11 cellular contexts compared by ENCODE assay signal in the genomic region with DNA sequence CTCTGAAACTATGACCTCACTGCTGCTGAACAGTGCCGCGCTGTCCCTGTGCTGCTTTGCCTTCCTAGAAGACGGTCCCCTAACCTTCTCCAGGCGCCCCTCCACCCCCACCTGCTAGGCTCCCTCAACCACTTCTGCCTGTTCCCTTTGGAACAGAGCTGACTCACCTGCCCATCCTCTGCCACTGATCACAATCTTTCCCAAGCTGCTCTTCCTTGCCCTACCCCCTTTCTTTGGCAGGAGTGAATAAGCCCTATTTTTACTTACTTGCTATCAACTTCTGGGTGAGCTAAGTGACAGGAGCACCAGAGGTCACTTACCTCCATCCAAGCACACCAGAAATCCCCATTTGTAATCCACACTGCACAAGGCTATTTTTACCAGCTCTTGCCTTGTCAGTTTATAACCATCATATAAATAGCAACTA.
DNase-seq lines count a peak whose midpoint lies in the region; ATAC-seq, FAIRE-seq and TF ChIP-seq lines count a peak whose summit lies in the region.
"Had no signal": no experiment of that assay in that cellular context is flagged by ENCODE, and none has a peak within 500 bp of the region (broad histone marks: within the 10 kb centered on the region; RNA-seq: fewer than 3 reads in every experiment).

No MANE protein-coding gene starts in this region.

- H3K4me2 ChIP-seq in keratinocyte (ENCODE audit: control insufficient read depth, extremely low read depth, insufficient read depth, low read depth, low read length): no peak overlapping the region
- H3K4me2 ChIP-seq in MM.1S (ENCODE audit: low read depth, low read length): no peak overlapping the region

- H3K27ac Mint-ChIP-seq in stimulated activated memory B cell treated with anti-CD40 and anti-IgM and Interleukin-4, amounts not matched to agents 10 μg/mL and 1 μg/mL and 100 μg/mL, for 72 hours: peak overlapping the region; percentile 12
- H3K27ac Mint-ChIP-seq: activated CD8-positive, alpha-beta T cell treated with anti-CD3 and anti-CD28 coated beads, Interleukin-2, amount 10 ng/mL, durations not matched to agents 7 days and 5 days; activated naive CD4-positive, alpha-beta T cell treated with anti-CD3 and anti-CD28 coated beads for 36 hours had no signal

- no peak overlapping the region for H3K27ac ChIP-seq in keratinocyte (ENCODE audit: control insufficient read depth, insufficient read depth, low read length)
- no peak overlapping the region for H3K27ac ChIP-seq in MM.1S (ENCODE audit: low read length)

- H4K20me1 ChIP-seq in keratinocyte (ENCODE audit: control insufficient read depth, extremely low read depth, insufficient read depth, low read length) (no peaks in the 10 kb centered on the region), MM.1S (ENCODE audit: insufficient read depth, low read length) (no peaks in the 10 kb centered on the region)

- H3K4me1 ChIP-seq in keratinocyte (ENCODE audit: control insufficient read depth, extremely low read depth, insufficient read depth, low read length) (peaks cover 16% of the 10 kb centered on the region), MM.1S (ENCODE audit: low read length) (no peaks in the 10 kb centered on the region)

- dilution Hi-C loops in keratinocyte (cut with MboI; ENCODE audit: extremely low pct_ligation_motif_present, low sequenced_read_pairs): no loop called here

- no peaks in the 10 kb centered on the region for H3K9me1 ChIP-seq in keratinocyte (ENCODE audit: control insufficient read depth, extremely low read depth, insufficient read depth, low read length)

- H3K36me3 ChIP-seq in keratinocyte (ENCODE audit: control insufficient read depth in 2 of 2, extremely low read depth in 1 of 2, insufficient read depth in 2 of 2, low read length in 2 of 2) (peaks cover 39 to 43% of the 10 kb centered on the region in 2 experiments), MM.1S (replicated peaks; ENCODE audit: insufficient read depth, low read length) (no peaks in the 10 kb centered on the region)

- H3K27me3 Mint-ChIP-seq in stimulated activated memory B cell treated with anti-CD40 and anti-IgM and Interleukin-4, amounts not matched to agents 10 μg/mL and 1 μg/mL and 100 μg/mL, for 72 hours: no peaks in the 10 kb centered on the region
- no peaks in the 10 kb centered on the region for H3K27me3 Mint-ChIP-seq in activated T-cell treated with anti-CD3 and anti-CD28 coated beads, Interleukin-2, amount 50 U/mL, for 4 hours (ENCODE audit: low read depth)

- H3K79me2 ChIP-seq in keratinocyte (ENCODE audit: control insufficient read depth, insufficient read depth, low read length) (peaks cover 4% of the 10 kb centered on the region), MM.1S (ENCODE audit: low read length) (no peaks in the 10 kb centered on the region)

- no peaks in the 10 kb centered on the region for H3K9me3 Mint-ChIP-seq in stimulated activated memory B cell treated with anti-CD40 and anti-IgM and Interleukin-4, amounts not matched to agents 10 μg/mL and 1 μg/mL and 100 μg/mL, for 72 hours
- no peaks in the 10 kb centered on the region for H3K9me3 Mint-ChIP-seq in activated T-cell treated with anti-CD3 and anti-CD28 coated beads, Interleukin-2, amount 50 U/mL, for 4 hours
- H3K9me3 Mint-ChIP-seq: activated naive CD4-positive, alpha-beta T cell treated with anti-CD3 and anti-CD28 coated beads for 36 hours had no signal

- no peak for ATAC-seq in stimulated activated memory B cell treated with anti-CD40 and anti-IgM and Interleukin-4, amounts not matched to agents 10 μg/mL and 1 μg/mL and 100 μg/mL, for 72 hours
- no peak for ATAC-seq in activated T-cell treated with anti-CD3 and anti-CD28 coated beads, Interleukin-2, amount 50 U/mL, for 4 hours
- ATAC-seq: activated CD8-positive, alpha-beta T cell treated with anti-CD3 and anti-CD28 coated beads, Interleukin-2, amount 10 ng/mL, durations not matched to agents 7 days and 5 days had no signal

- TF ChIP-seq CTCF in keratinocyte (optimal IDR thresholded peaks at IDR 0.05 in 1 of 3, IDR thresholded peaks at IDR 0.05 in 1 of 3, conservative IDR thresholded peaks at IDR 0.05 in 1 of 3; ENCODE audit: extremely low read depth in 1 of 3, insufficient read depth in 2 of 3, low read length in 3 of 3) (no peak), MM.1S (IDR thresholded peaks at IDR 0.05; ENCODE audit: low read length) (no peak)

- H3K9me3 ChIP-seq in keratinocyte (ENCODE audit: control insufficient read depth, low read depth, low read length) (no peaks in the 10 kb centered on the region), MM.1S (replicated peaks; ENCODE audit: insufficient read depth, low read length) (no peaks in the 10 kb centered on the region)

- no peaks in the 10 kb centered on the region for H3F3A ChIP-seq in MM.1S (ENCODE audit: insufficient read depth, low read length)

- H3K9me2 ChIP-seq in MM.1S (replicated peaks; ENCODE audit: insufficient read depth, low read length): no peaks in the 10 kb centered on the region

- H2AFZ ChIP-seq in keratinocyte (ENCODE audit: control insufficient read depth, low read length): no peak overlapping the region
- no peak overlapping the region for H2AFZ ChIP-seq in MM.1S (ENCODE audit: low read length)

- FAIRE-seq in keratinocyte (lab: Jason Lieb, UNC): peak; percentile 56
- FAIRE-seq: frontal cortex had no signal

- H3K4me3 ChIP-seq in keratinocyte (ENCODE audit: control insufficient read depth in 2 of 3, extremely low read depth in 1 of 3, insufficient read depth in 2 of 3, low read depth in 1 of 3, low read length in 3 of 3) (no peak overlapping the region), MM.1S (ENCODE audit: low read length) (no peak overlapping the region)

- H3K9ac ChIP-seq in keratinocyte (ENCODE audit: control insufficient read depth, extremely low read depth, insufficient read depth, low read length): no peak overlapping the region
- H3K9ac ChIP-seq in MM.1S (ENCODE audit: low read length): no peak overlapping the region

- H3K36me3 Mint-ChIP-seq in stimulated activated memory B cell treated with anti-CD40 and anti-IgM and Interleukin-4, amounts not matched to agents 10 μg/mL and 1 μg/mL and 100 μg/mL, for 72 hours: peaks cover 73% of the 10 kb centered on the region
- peaks cover 50% of the 10 kb centered on the region for H3K36me3 Mint-ChIP-seq in activated T-cell treated with anti-CD3 and anti-CD28 coated beads, Interleukin-2, amount 50 U/mL, for 4 hours (ENCODE audit: insufficient read depth)

- H3K4me1 Mint-ChIP-seq in stimulated activated memory B cell treated with anti-CD40 and anti-IgM and Interleukin-4, amounts not matched to agents 10 μg/mL and 1 μg/mL and 100 μg/mL, for 72 hours: no peaks in the 10 kb centered on the region
- no peaks in the 10 kb centered on the region for H3K4me1 Mint-ChIP-seq in activated T-cell treated with anti-CD3 and anti-CD28 coated beads, Interleukin-2, amount 50 U/mL, for 4 hours (ENCODE audit: low read depth)

- DNase-seq in LoVo (ENCODE audit: low spot score): peak; percentile 3
- DNase-seq in dermis blood vessel endothelial cell: peak; percentile 9
- no peak for DNase-seq in keratinocyte (ENCODE audit: low read depth, low spot score)
- no peak for DNase-seq in MM.1S
- no peak for DNase-seq in DMS53 (lab: John Stamatoyannopoulos, UW)
- DNase-seq in activated T-cell treated with anti-CD3 and anti-CD28 coated beads, Interleukin-2, amount 50 U/mL, for 4 hours: no peak
- no peak for DNase-seq in ecto neural progenitor cell (ENCODE audit: low spot score)
- DNase-seq: activated CD8-positive, alpha-beta T cell treated with anti-CD3 and anti-CD28 coated beads, Interleukin-2, amount 10 ng/mL, durations not matched to agents 7 days and 5 days; activated naive CD4-positive, alpha-beta T cell treated with anti-CD3 and anti-CD28 coated beads for 36 hours had no signal

- no peaks in the 10 kb centered on the region for H3K27me3 ChIP-seq in keratinocyte (ENCODE audit: control insufficient read depth, extremely low read depth, insufficient read depth, low read length)
- H3K27me3 ChIP-seq in MM.1S (replicated peaks; ENCODE audit: insufficient read depth, low read length): no peaks in the 10 kb centered on the region

- no peak overlapping the region for H3K4me3 Mint-ChIP-seq in stimulated activated memory B cell treated with anti-CD40 and anti-IgM and Interleukin-4, amounts not matched to agents 10 μg/mL and 1 μg/mL and 100 μg/mL, for 72 hours
- no peak overlapping the region for H3K4me3 Mint-ChIP-seq in activated T-cell treated with anti-CD3 and anti-CD28 coated beads, Interleukin-2, amount 50 U/mL, for 4 hours
- H3K4me3 Mint-ChIP-seq: activated CD8-positive, alpha-beta T cell treated with anti-CD3 and anti-CD28 coated beads, Interleukin-2, amount 10 ng/mL, durations not matched to agents 7 days and 5 days; activated naive CD4-positive, alpha-beta T cell treated with anti-CD3 and anti-CD28 coated beads for 36 hours had no signal

Comparison
In these comparisons a context has a peak if more than half of its experiments do, and no peak if none do; other contexts are left out.
1. DNase-seq: peak in LoVo (single experiment) and dermis blood vessel endothelial cell (single experiment); none in keratinocyte (single experiment), MM.1S (single experiment), DMS53 (single experiment), activated T-cell treated with anti-CD3 and anti-CD28 coated beads, Interleukin-2, amount 50 U/mL, for 4 hours (single experiment) and ecto neural progenitor cell (single experiment).